ENCODE assay signal across 8 cellular contexts in the genomic region with DNA sequence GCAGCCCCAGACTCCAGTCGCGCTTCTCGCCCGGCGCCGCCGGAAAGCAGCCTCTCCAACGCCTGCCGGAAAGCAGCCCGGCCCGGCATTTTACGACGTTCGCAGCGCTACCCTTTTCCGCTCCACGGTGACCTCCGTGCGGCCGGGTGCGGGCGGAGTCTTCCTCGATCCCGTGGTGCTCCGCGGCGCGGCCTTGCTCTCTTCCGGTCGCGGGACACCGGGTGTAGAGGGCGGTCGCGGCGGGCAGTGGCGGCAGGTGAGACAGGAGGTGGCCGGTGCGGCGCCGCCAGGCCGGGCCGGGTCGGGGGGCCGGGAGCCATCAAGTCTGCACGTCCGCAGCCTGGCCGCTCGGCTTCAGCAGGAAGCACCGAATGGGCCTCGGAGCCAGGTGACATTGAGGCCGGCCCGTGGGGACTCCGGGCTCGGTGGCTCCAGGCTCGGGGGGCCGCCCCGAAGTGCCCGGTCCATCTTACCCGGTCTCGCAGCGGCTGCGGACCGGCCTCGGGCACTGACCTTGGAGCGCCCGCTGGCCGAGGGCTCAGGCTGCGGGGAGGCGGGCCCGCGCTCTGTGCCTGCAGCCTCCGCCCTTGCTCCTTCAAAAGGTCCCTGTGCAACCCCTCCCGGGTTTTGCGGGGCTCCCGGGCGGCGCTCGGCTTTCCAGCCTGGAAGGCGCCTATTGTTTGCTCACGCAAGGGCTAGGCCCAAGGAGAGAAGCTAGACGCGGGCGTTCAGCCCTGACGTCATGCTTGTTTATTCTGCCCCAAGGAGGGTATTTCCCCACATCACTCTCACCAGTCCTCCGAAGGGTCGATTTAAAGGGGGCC. TPM values are rescaled to one million over a fixed set of nuclear protein-coding genes. Genes with fewer than 3 reads are reported as not detected.
A peak's percentile ranks its signal among the peaks of the same experiment; 100 is the strongest.
DNase-seq lines count a peak whose midpoint lies in the region; ATAC-seq and TF ChIP-seq lines count a peak whose summit lies in the region.

A gene (plus strand): TSS at position 199 of the 824 bp plus-strand sequence. CDS start 1,511 bp downstream, outside the sequence.
A gene (minus strand): TSS at position 48 of the 824 bp plus-strand sequence. CDS start 249 bp downstream, outside the sequence.

- H3K4me1 ChIP-seq in heart left ventricle (peaks cover 0 to 63% (median 30%) of the 10 kb centered on the region in 12 donors), transverse colon (peaks cover 21 to 32% (median 27%) of the 10 kb centered on the region in 4 donors)

- H3K27me3 Mint-ChIP-seq in T-cell, result no peaks in the 10 kb centered on the region

- peaks cover 59 to 72% (median 71%) of the 10 kb centered on the region in 3 donors for H3K4me1 Mint-ChIP-seq in T-cell

- CTCF ChIA-PET in T-cell (lab: Charles Lee), result interaction anchor here (0.6 to 1.4 kb wide), 3 partner anchors 21 to 270 kb away, joined by 3 to 6 read pairs (median 3); no protein-coding TSS in a partner anchor

- POLR2A ChIA-PET in T-cell (lab: Charles Lee), result interaction anchor here in 1 of 2 donors (0.6 kb wide), 1 partner anchor 29 kb away, joined by 4 read pairs; no protein-coding TSS in a partner anchor

- DNase-seq in GM13976 (ENCODE audit: low spot score), result peak; percentile 98
- DNase-seq in NCI-H1436 treated with DMSO at 0.1 percent for 48 hours (lab: John Stamatoyannopoulos, UW), result peak; percentile 39
- DNase-seq in T-cell, result peak; percentile 85 to 95 (median 91)
- DNase-seq in heart left ventricle, result peak; percentile 97 to 98 (median 97)
- DNase-seq in pons (ENCODE audit: low spot score), result peak; percentile 82
- peak; percentile 97 for DNase-seq in transverse colon

- no peak for TF ChIP-seq EP300 in transverse colon (IDR thresholded peaks at IDR 0.05; ENCODE audit: low read depth)

- peaks cover 48% of the 10 kb centered on the region for H3K36me3 Mint-ChIP-seq in T-cell

- peak within 1 kb of the TSS; percentile 83 to 90 (median 85) for H3K4me3 Mint-ChIP-seq in T-cell

- H3K27ac Mint-ChIP-seq in T-cell, result peak within 1 kb of the TSS; percentile 86 to 89

- H3K27ac ChIP-seq in adipose tissue (ENCODE audit: low read depth, low read length), result no peak within 1 kb of the TSS
- H3K27ac ChIP-seq in heart left ventricle, result peak within 1 kb of the TSS; percentile 88 to 99 (median 97)
- H3K27ac ChIP-seq in transverse colon, result peak within 1 kb of the TSS; percentile 94 to 99 (median 95)

- in situ Hi-C loops in GM13976 (cut with MboI; ENCODE audit: low sequenced_read_pairs, unreplicated experiment) (loop anchor here (25.0 kb wide), 1 partner anchor 713 kb away; a partner anchor contains a TSS), transverse colon (cut with MboI; ENCODE audit: low pct_ligation_motif_present in 1 of 4, low pct_unique_long_range_greater_than_20kb in 1 of 4, low sequenced_read_pairs in 3 of 4) (loop anchor here in 1 of 4 donors (25.0 kb wide), 1 partner anchor 713 kb away; a partner anchor contains a TSS)

- peak; percentile 74 for ATAC-seq in HG02852 (IDR thresholded peaks at IDR 0.05; ENCODE audit: unreplicated experiment)
- peak; percentile 88 to 97 (median 92) for ATAC-seq in T-cell (replicated peaks in 1 of 4)
- ATAC-seq in heart left ventricle, result peak; percentile 92 to 98 (median 98)

- no peaks in the 10 kb centered on the region for H3K27me3 ChIP-seq in heart left ventricle
- no peaks in the 10 kb centered on the region for H3K27me3 ChIP-seq in transverse colon

- peaks cover 0 to 60% (median 55%) of the 10 kb centered on the region in 9 donors for H3K36me3 ChIP-seq in heart left ventricle
- H3K36me3 ChIP-seq in transverse colon, result peaks cover 0 to 21% (median 9%) of the 10 kb centered on the region in 4 donors

- TF ChIP-seq POLR2A in heart left ventricle (IDR thresholded peaks at IDR 0.05), result peak; percentile 56 to 86
- TF ChIP-seq POLR2A in transverse colon (IDR thresholded peaks at IDR 0.05), result peak; percentile 95

- TF ChIP-seq CTCF in GM13976 (IDR thresholded peaks at IDR 0.05; ENCODE audit: borderline replicate concordance, control extremely low read depth, extremely low read depth, insufficient read depth, missing control alignments), result no peak
- TF ChIP-seq CTCF in heart left ventricle (IDR thresholded peaks at IDR 0.05), result no peak
- TF ChIP-seq CTCF in transverse colon (IDR thresholded peaks at IDR 0.05), result no peak

- no peaks in the 10 kb centered on the region for H3K9me3 ChIP-seq in heart left ventricle
- no peaks in the 10 kb centered on the region for H3K9me3 ChIP-seq in transverse colon

- H3K4me3 ChIP-seq in heart left ventricle (peak within 1 kb of the TSS; percentile 78 to 99 (median 92)), transverse colon (peak within 1 kb of the TSS; percentile 97 to 99 (median 98))

- 0% methylated on average over 57 to 87 of the region's 87 CpGs for WGBS in adipose tissue, 3 donors
- 0 to 1% (median 0%) methylated on average over 36 to 87 of the region's 87 CpGs for WGBS in heart left ventricle, 4 donors
- 1% methylated on average over 63 of the region's 87 CpGs; no CpG with 5 or more reads in 1 of the 2 donors for WGBS in transverse colon (ENCODE audit: low coverage in 1 of 2), 2 donors

- no peaks in the 10 kb centered on the region for H3K9me3 Mint-ChIP-seq in T-cell

- intact Hi-C loops in heart left ventricle (cut with DNase I), result no loop called here
- intact Hi-C loops in transverse colon (cut with DNase I; ENCODE audit: low total_unique reads), result no loop called here

RNA-seq across cellular contexts. Expression of the first gene that starts in this region (rescaled TPM):
- 100 to 1,000 TPM; 542 to 606 (median 574) TPM for total RNA-seq in T-cell
- polyA plus RNA-seq in adipose tissue, result 1,000 to 10,000 TPM in 2 of 3 donors, 100 to 1,000 TPM in 1; 533 to 1,232 (median 1,054) TPM
- 1,000 to 10,000 TPM; 1,047 to 2,365 (median 1,785) TPM for total RNA-seq in heart left ventricle
- 1,000 to 10,000 TPM; 1,879 to 5,448 TPM for polyA plus RNA-seq in heart left ventricle
- total RNA-seq in transverse colon, result 1,000 to 10,000 TPM in 2 of 4 donors, 100 to 1,000 TPM in 2; 635 to 1,115 (median 865) TPM

RNA-seq across cellular contexts. Expression of the second gene that starts in this region (rescaled TPM):
- total RNA-seq in T-cell (10 to 100 TPM; 27.3 to 34.8 (median 31.1) TPM), heart left ventricle (10 to 100 TPM; 20.7 to 39.1 (median 24.4) TPM), transverse colon (10 to 100 TPM; 27.9 to 40.0 (median 31.8) TPM)
- polyA plus RNA-seq in adipose tissue (10 to 100 TPM in 2 of 3 donors, 1 to 10 TPM in 1; 9.0 to 17.1 (median 10.8) TPM), heart left ventricle (10 to 100 TPM in 1 of 2 donors, 1 to 10 TPM in 1; 9.2 to 28.8 TPM)

Comparison
In these comparisons a context has a peak if more than half of its experiments do, and no peak if none do; other contexts are left out.
1. DNase-seq: peak in every context shown above with its lines; median percentile 98 in GM13976; 97 in heart left ventricle; 97 in transverse colon; 91 in T-cell; 82 in pons; 39 in NCI-H1436 treated with DMSO at 0.1 percent for 48 hours.